Comparison of ENCODE assay signal across 3 cellular contexts in genomic region chr17:75624021-75624420, GRCh38.
TF ChIP-seq lines count a peak whose summit lies in the region.

No MANE protein-coding gene starts in this region.

TF ChIP-seq in SK-N-SH, 30 proteins besides CTCF, POLR2A, EP300 and RAD21:
- TF ChIP-seq EZH2phosphoT487 (IDR thresholded peaks at IDR 0.05; ENCODE audit: borderline replicate concordance, low read depth) (no peak), TAF1 (IDR thresholded peaks at IDR 0.05; ENCODE audit: borderline replicate concordance, low read depth, low read length) (no peak), TEAD4 (IDR thresholded peaks at IDR 0.05; ENCODE audit: borderline replicate concordance, insufficient read depth) (no peak), POLR2AphosphoS5 (IDR thresholded peaks at IDR 0.05; ENCODE audit: low read depth, low read length) (0 out of 2 replicates have a peak, but pooled peaks have one; percentile 23), SMC3 (IDR thresholded peaks at IDR 0.05; ENCODE audit: low read depth, low read length) (no peak)
TF ChIP-seq in SK-N-SH: peak in this region for 1.

TF ChIP-seq in SK-N-SH treated with all-trans-retinoic acid at 6 μM for 48 hours, 23 proteins besides CTCF, POLR2A, EP300 and RAD21:
- TF ChIP-seq CSRNP3 (CRISPR knock-in tag; IDR thresholded peaks at IDR 0.05) = no peak
- no peak for TF ChIP-seq ZNF70 (CRISPR knock-in tag; IDR thresholded peaks at IDR 0.05)
- no peak for TF ChIP-seq GLIS3 (CRISPR knock-in tag; IDR thresholded peaks at IDR 0.05)
TF ChIP-seq in SK-N-SH treated with all-trans-retinoic acid at 6 μM for 48 hours: peak in this region for 0.

TF ChIP-seq in H1, 55 proteins besides CTCF, POLR2A, EP300 and RAD21:
- TF ChIP-seq SP2 (IDR thresholded peaks at IDR 0.05; ENCODE audit: low read length) (no peak), CREB1 (IDR thresholded peaks at IDR 0.05) (no peak), POLR2AphosphoS5 (IDR thresholded peaks at IDR 0.05; ENCODE audit: low read depth, low read length) (no peak), ATF2 (IDR thresholded peaks at IDR 0.05; ENCODE audit: low read length) (no peak)
TF ChIP-seq in H1: peak in this region for 0.
